24 cellular contexts compared by ENCODE assay signal in genomic region chr17:4931974-4932373, GRCh38. TPM values are rescaled to one million over a fixed set of nuclear protein-coding genes. Genes with fewer than 3 reads are reported as not detected.
DNase-seq lines count a peak whose midpoint lies in the region; ATAC-seq and TF ChIP-seq lines count a peak whose summit lies in the region.
"Had no signal": no experiment of that assay in that cellular context is flagged by ENCODE, and none has a peak within 500 bp of the region (broad histone marks: within the 10 kb centered on the region; RNA-seq: fewer than 3 reads in every experiment).

Gene GP1BA (plus strand): TSS chr17:4932277. CDS start chr17:4932605, 328 bp downstream.

- no peaks in the 10 kb centered on the region for H3K9me2 ChIP-seq in GM23338 (ENCODE audit: insufficient read depth)

- no peak within 1 kb of the TSS for H3K4me2 ChIP-seq in GM23338
- H3K4me2 ChIP-seq: smooth muscle cell had no signal

- peaks cover 32% of the 10 kb centered on the region for H3K36me3 Mint-ChIP-seq in GM23338 (ENCODE audit: low read depth)
- H3K36me3 Mint-ChIP-seq in activated naive CD8-positive, alpha-beta T cell treated with anti-CD3 and anti-CD28 coated beads, Interleukin-2, amount 10 ng/mL, durations not matched to agents 7 days and 5 days = peaks cover 46% of the 10 kb centered on the region
- peaks cover 8% of the 10 kb centered on the region for H3K36me3 Mint-ChIP-seq in neural crest cell (ENCODE audit: low read depth)
- H3K36me3 Mint-ChIP-seq: natural killer cell had no signal

- no peaks in the 10 kb centered on the region for H3K79me2 ChIP-seq in GM23338 (replicated peaks; ENCODE audit: insufficient read depth)

- H3K4me1 Mint-ChIP-seq in GM23338 = peaks cover 15% of the 10 kb centered on the region
- peaks cover 27% of the 10 kb centered on the region for H3K4me1 Mint-ChIP-seq in activated naive CD8-positive, alpha-beta T cell treated with anti-CD3 and anti-CD28 coated beads, Interleukin-2, amount 10 ng/mL, durations not matched to agents 7 days and 5 days
- H3K4me1 Mint-ChIP-seq in neural crest cell = peaks cover 13% of the 10 kb centered on the region

- DNase-seq in GM12865 (ENCODE audit: low read depth) = peak; percentile 57
- no peak for DNase-seq in GM23338 (ENCODE audit: low spot score)
- DNase-seq in activated naive CD8-positive, alpha-beta T cell treated with anti-CD3 and anti-CD28 coated beads, Interleukin-2, amount 10 ng/mL, durations not matched to agents 7 days and 5 days = no peak
- DNase-seq in neural crest cell (ENCODE audit: low read depth, low spot score) = no peak
- no peak for DNase-seq in iPS-NIHi7 (ENCODE audit: extremely low spot score)
- DNase-seq: activated effector memory CD4-positive, alpha-beta T cell treated with anti-CD3 and anti-CD28 coated beads, Interleukin-2, amount 50 U/mL, for 16 hours; anterior cingulate cortex; BE2C; DMS153; heart right ventricle; KBM-7; natural killer cell; NCI-H1048; NCI-H2081 treated with DMSO at 0.1 percent for 48 hours; NCI-H524 treated with DMSO at 0.1 percent for 48 hours; Right ventricle myocardium superior; stimulated activated CD8-positive, alpha-beta memory T cell treated with anti-CD3 and anti-CD28 coated beads, Interleukin-4, amount 100 ng/mL, for 48 hours; T-cell had no signal

- TF ChIP-seq CTCF in GM12865 (IDR thresholded peaks at IDR 0.05; ENCODE audit: insufficient read depth, low read depth, low read length, missing control alignments) (no peak), GM23338 (conservative IDR thresholded peaks at IDR 0.05; ENCODE audit: low read depth in 2 of 2) (no peak), neural crest cell (conservative IDR thresholded peaks at IDR 0.05) (no peak)

- H3K4me3 ChIP-seq in GM12865 (ENCODE audit: low read depth, low read length) (peak within 1 kb of the TSS; percentile 20; the same call in 1 of the 2 replicates), GM23338 (no peak within 1 kb of the TSS)
- H3K4me3 ChIP-seq: HAP-1, heart right ventricle, prostate gland, smooth muscle cell had no signal

- H3K4me3 Mint-ChIP-seq in GM23338 = no peak within 1 kb of the TSS; the same call in 2 of the 3 replicates
- no peak within 1 kb of the TSS for H3K4me3 Mint-ChIP-seq in activated naive CD8-positive, alpha-beta T cell treated with anti-CD3 and anti-CD28 coated beads, Interleukin-2, amount 10 ng/mL, durations not matched to agents 7 days and 5 days
- H3K4me3 Mint-ChIP-seq in neural crest cell = peak within 1 kb of the TSS; percentile 8

- no peaks in the 10 kb centered on the region for H3K9me3 Mint-ChIP-seq in GM23338
- no peaks in the 10 kb centered on the region for H3K9me3 Mint-ChIP-seq in activated naive CD8-positive, alpha-beta T cell treated with anti-CD3 and anti-CD28 coated beads, Interleukin-2, amount 10 ng/mL, durations not matched to agents 7 days and 5 days
- H3K9me3 Mint-ChIP-seq in neural crest cell = no peaks in the 10 kb centered on the region
- H3K9me3 Mint-ChIP-seq: natural killer cell, T-cell had no signal

- H3K4me1 ChIP-seq in GM23338 (ENCODE audit: insufficient read depth) = no peaks in the 10 kb centered on the region
- H3K4me1 ChIP-seq: BE2C, HAP-1 had no signal

- peaks cover 7% of the 10 kb centered on the region; the same call in 1 of the 2 replicates for H3F3A ChIP-seq in GM23338 (replicated peaks; ENCODE audit: low read depth)

- H3K27ac ChIP-seq in GM23338 (ENCODE audit: low read depth) = no peak within 1 kb of the TSS
- H3K27ac ChIP-seq: heart right ventricle, prostate gland had no signal

- H3K27ac Mint-ChIP-seq in GM23338 (0 out of 2 replicates have a peak within 1 kb of the TSS, but pooled peaks have one; percentile 41), neural crest cell (ENCODE audit: unreplicated experiment) (peak within 1 kb of the TSS; percentile 87)
- peak within 1 kb of the TSS; percentile 60 for H3K27ac Mint-ChIP-seq in activated naive CD8-positive, alpha-beta T cell treated with anti-CD3 and anti-CD28 coated beads, Interleukin-2, amount 10 ng/mL, durations not matched to agents 7 days and 5 days
- H3K27ac Mint-ChIP-seq: T-cell had no signal

- no peaks in the 10 kb centered on the region for H3K27me3 ChIP-seq in GM23338 (ENCODE audit: insufficient read depth)
- H3K27me3 ChIP-seq: BE2C, heart right ventricle had no signal

- H2AFZ ChIP-seq in GM23338 = no peak within 1 kb of the TSS

- H3K27me3 Mint-ChIP-seq in GM23338 (ENCODE audit: insufficient read depth, low read depth, poor library complexity) = peaks cover 8% of the 10 kb centered on the region
- no peaks in the 10 kb centered on the region for H3K27me3 Mint-ChIP-seq in activated naive CD8-positive, alpha-beta T cell treated with anti-CD3 and anti-CD28 coated beads, Interleukin-2, amount 10 ng/mL, durations not matched to agents 7 days and 5 days
- H3K27me3 Mint-ChIP-seq in neural crest cell (ENCODE audit: low read depth) = no peaks in the 10 kb centered on the region
- H3K27me3 Mint-ChIP-seq: T-cell had no signal

- POLR2A ChIA-PET in activated naive CD8-positive, alpha-beta T cell treated with anti-CD3 and anti-CD28 coated beads, Interleukin-2, amount 10 ng/mL, durations not matched to agents 7 days and 5 days (lab: Charles Lee) = no interaction called here

- H4K20me1 ChIP-seq in GM23338 (replicated peaks; ENCODE audit: insufficient read depth) = no peaks in the 10 kb centered on the region

- H3K36me3 ChIP-seq in GM23338 (ENCODE audit: insufficient read depth) = no peaks in the 10 kb centered on the region
- H3K36me3 ChIP-seq: BE2C, prostate gland had no signal

- ATAC-seq in GM23338 (no peak), HG02763 (IDR thresholded peaks at IDR 0.05; ENCODE audit: unreplicated experiment) (no peak), HG03342 (IDR thresholded peaks at IDR 0.05; ENCODE audit: unreplicated experiment) (no peak)
- ATAC-seq in activated naive CD8-positive, alpha-beta T cell treated with anti-CD3 and anti-CD28 coated beads, Interleukin-2, amount 10 ng/mL, durations not matched to agents 7 days and 5 days (ENCODE audit: low read depth) = no peak
- ATAC-seq: natural killer cell, T-cell had no signal

TF ChIP-seq in GM23338, 12 proteins besides CTCF, POLR2A, EP300 and RAD21 (continues in another document):
- TF ChIP-seq CREB1 (CRISPR knock-in tag; IDR thresholded peaks at IDR 0.05; ENCODE audit: low read depth) (no peak), POLR2AphosphoS5 (IDR thresholded peaks at IDR 0.05; ENCODE audit: low read depth) (no peak), JUNB (IDR thresholded peaks at IDR 0.05; ENCODE audit: unreplicated experiment) (no peak)
- TF ChIP-seq, protein P1, sequence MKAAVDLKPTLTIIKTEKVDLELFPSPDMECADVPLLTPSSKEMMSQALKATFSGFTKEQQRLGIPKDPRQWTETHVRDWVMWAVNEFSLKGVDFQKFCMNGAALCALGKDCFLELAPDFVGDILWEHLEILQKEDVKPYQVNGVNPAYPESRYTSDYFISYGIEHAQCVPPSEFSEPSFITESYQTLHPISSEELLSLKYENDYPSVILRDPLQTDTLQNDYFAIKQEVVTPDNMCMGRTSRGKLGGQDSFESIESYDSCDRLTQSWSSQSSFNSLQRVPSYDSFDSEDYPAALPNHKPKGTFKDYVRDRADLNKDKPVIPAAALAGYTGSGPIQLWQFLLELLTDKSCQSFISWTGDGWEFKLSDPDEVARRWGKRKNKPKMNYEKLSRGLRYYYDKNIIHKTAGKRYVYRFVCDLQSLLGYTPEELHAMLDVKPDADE (IDR thresholded peaks at IDR 0.05) = no peak

RNA-seq across cellular contexts. Expression of gene GP1BA, which starts in this region (rescaled TPM):
- not detected in 2 replicates for total RNA-seq in GM23338 (2014; rRNA removed; shearing (Covaris generic))
- polyA plus RNA-seq in GM23338 (2016; fragmentation: Nextera tagmentation; extraction: Ambion mirVana) = 0.14 and 0.24 TPM in 2 replicates
- not detected for total RNA-seq in activated naive CD8-positive, alpha-beta T cell treated with anti-CD3 and anti-CD28 coated beads, Interleukin-2, amount 10 ng/mL, durations not matched to agents 7 days and 5 days
- not detected in 2 replicates for total RNA-seq in neural crest cell
- total RNA-seq: kidney epithelial cell, prostate gland, Right ventricle myocardium superior, smooth muscle cell had no signal
